Comparison of ENCODE assay signal across 17 cellular contexts in the genomic region with DNA sequence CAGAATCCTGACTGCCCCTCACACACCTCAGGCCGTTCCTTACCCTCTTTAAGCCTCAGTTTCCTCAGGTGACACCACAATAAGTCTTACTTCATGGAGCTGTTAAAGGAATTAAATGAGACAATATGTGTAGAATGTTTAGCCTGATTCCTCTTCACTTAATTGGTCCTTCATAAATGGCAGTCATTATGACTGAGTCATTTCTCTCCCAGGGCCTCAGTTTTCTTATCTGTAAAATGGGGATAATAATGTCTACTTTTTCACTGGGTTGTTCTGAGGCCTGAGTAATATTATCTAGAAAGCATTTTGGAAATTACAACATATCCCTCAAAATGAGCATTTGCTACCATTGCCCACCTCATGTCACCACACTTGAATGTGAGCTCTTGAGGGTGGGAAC. TPM values are rescaled to one million over a fixed set of nuclear protein-coding genes. Genes with fewer than 3 reads are reported as not detected.
A peak's percentile ranks its signal among the peaks of the same experiment; 100 is the strongest.
DNase-seq lines count a peak whose midpoint lies in the region; ATAC-seq, FAIRE-seq and TF ChIP-seq lines count a peak whose summit lies in the region.
"Had no signal": no experiment of that assay in that cellular context is flagged by ENCODE, and none has a peak within 500 bp of the region (broad histone marks: within the 10 kb centered on the region; RNA-seq: fewer than 3 reads in every experiment).

No MANE protein-coding gene starts in this region.

- H3K9ac ChIP-seq in Karpas-422 (ENCODE audit: low read length) = no peak overlapping the region
- H3K9ac ChIP-seq in astrocyte (ENCODE audit: low read length) = no peak overlapping the region

- TF ChIP-seq CTCF in astrocyte (IDR thresholded peaks at IDR 0.05; ENCODE audit: insufficient read depth, low read depth, low read length) = no peak
- TF ChIP-seq CTCF in osteoblast (IDR thresholded peaks at IDR 0.05; ENCODE audit: extremely low read depth, low read depth, low read length) = no peak

- no peak for ATAC-seq in GM18909 (IDR thresholded peaks at IDR 0.05; ENCODE audit: poor library complexity, unreplicated experiment)
- ATAC-seq: heart right ventricle had no signal

- H3K4me3 ChIP-seq in Karpas-422 (ENCODE audit: low read length) (no peak overlapping the region), astrocyte (ENCODE audit: insufficient read depth, low read depth, low read length) (no peak overlapping the region), osteoblast (ENCODE audit: insufficient read depth, low read length) (no peak overlapping the region)
- H3K4me3 ChIP-seq: heart right ventricle, Peyer's patch had no signal

- no peaks in the 10 kb centered on the region for H3K27me3 Mint-ChIP-seq in activated naive CD4-positive, alpha-beta T cell treated with anti-CD3 and anti-CD28 coated beads for 36 hours (ENCODE audit: low read depth)
- no peaks in the 10 kb centered on the region for H3K27me3 Mint-ChIP-seq in astrocyte (ENCODE audit: low read depth, unreplicated experiment)

- H3K36me3 Mint-ChIP-seq in activated naive CD4-positive, alpha-beta T cell treated with anti-CD3 and anti-CD28 coated beads for 36 hours (ENCODE audit: low read depth) = peaks cover 28% of the 10 kb centered on the region
- H3K36me3 Mint-ChIP-seq in astrocyte (ENCODE audit: low read depth, unreplicated experiment) = peaks cover under 1% of the 10 kb centered on the region
- H3K36me3 Mint-ChIP-seq: mesothelial cell of epicardium had no signal

- H3K27me3 ChIP-seq in Karpas-422 (ENCODE audit: low read length) (no peaks in the 10 kb centered on the region), astrocyte (ENCODE audit: insufficient read depth, low read length) (no peaks in the 10 kb centered on the region), osteoblast (ENCODE audit: insufficient read depth, low read length) (no peaks in the 10 kb centered on the region)
- H3K27me3 ChIP-seq: Peyer's patch had no signal

- peaks cover 48% of the 10 kb centered on the region for H3K36me3 ChIP-seq in Karpas-422 (ENCODE audit: insufficient read depth, low read length)
- H3K36me3 ChIP-seq in astrocyte (ENCODE audit: insufficient read depth, low read length) = no peaks in the 10 kb centered on the region
- no peaks in the 10 kb centered on the region for H3K36me3 ChIP-seq in osteoblast (ENCODE audit: insufficient read depth, low read length)
- H3K36me3 ChIP-seq: Peyer's patch had no signal

- no peak for FAIRE-seq in astrocyte (lab: Jason Lieb, UNC)

- H4K20me1 ChIP-seq in Karpas-422 (ENCODE audit: insufficient read depth, low read depth, low read length) (no peaks in the 10 kb centered on the region), astrocyte (ENCODE audit: insufficient read depth, low read length) (no peaks in the 10 kb centered on the region), osteoblast (ENCODE audit: insufficient read depth, low read length) (peaks cover under 1% of the 10 kb centered on the region)

- H3K4me1 ChIP-seq in Karpas-422 (ENCODE audit: low read length) (peaks cover 89% of the 10 kb centered on the region), astrocyte (ENCODE audit: insufficient read depth, low read length) (peaks cover 50% of the 10 kb centered on the region), osteoblast (ENCODE audit: insufficient read depth, low read length) (peaks cover 41% of the 10 kb centered on the region)

- H3K27ac ChIP-seq in Karpas-422 (ENCODE audit: low read length) (peak overlapping the region; percentile 100), astrocyte (ENCODE audit: low read depth, low read length) (no peak overlapping the region), osteoblast (ENCODE audit: low read depth, low read length) (peak overlapping the region; percentile 96)
- H3K27ac ChIP-seq: Peyer's patch had no signal

- H3K4me1 Mint-ChIP-seq in activated naive CD4-positive, alpha-beta T cell treated with anti-CD3 and anti-CD28 coated beads for 36 hours (ENCODE audit: low read depth) = peaks cover 53% of the 10 kb centered on the region
- peaks cover 58% of the 10 kb centered on the region for H3K4me1 Mint-ChIP-seq in astrocyte (ENCODE audit: low read depth, unreplicated experiment)

- no peak for DNase-seq in activated naive CD4-positive, alpha-beta T cell treated with anti-CD3 and anti-CD28 coated beads for 36 hours
- no peak for DNase-seq in activated naive CD4-positive, alpha-beta T cell treated with Interleukin-2 at 50 U/mL for 16 hours
- DNase-seq in Karpas-422 (no peak), astrocyte (ENCODE audit: low read depth) (no peak), osteoblast (ENCODE audit: insufficient read length, low spot score, missing footprints) (no peak), RKO (ENCODE audit: low spot score) (no peak), epidermal melanocyte (ENCODE audit: insufficient read length, low spot score) (no peak)
- DNase-seq: cerebellar nuclear complex; effector memory CD4-positive, alpha-beta T cell; GOT3; heart right ventricle; islet precursor cell; NCI-H1436 treated with DMSO at 0.1 percent for 48 hours; Peyer's patch; trophoblast cell had no signal

- H3K27ac Mint-ChIP-seq in activated naive CD4-positive, alpha-beta T cell treated with anti-CD3 and anti-CD28 coated beads for 36 hours = peak overlapping the region; percentile 78
- no peak overlapping the region for H3K27ac Mint-ChIP-seq in astrocyte (ENCODE audit: unreplicated experiment)
- H3K27ac Mint-ChIP-seq: mesothelial cell of epicardium had no signal

- CTCF ChIA-PET in activated naive CD4-positive, alpha-beta T cell treated with anti-CD3 and anti-CD28 coated beads for 36 hours (lab: Charles Lee) = interaction anchor here (0.8 to 5.3 kb wide), 6 partner anchors 15 to 331 kb away, joined by 3 to 86 read pairs (median 22); partner anchors contain the start of gene POU2F2

- no peak overlapping the region for H2AFZ ChIP-seq in Karpas-422 (ENCODE audit: low read length)
- H2AFZ ChIP-seq in astrocyte (ENCODE audit: low read depth, low read length) = no peak overlapping the region
- no peak overlapping the region for H2AFZ ChIP-seq in osteoblast (ENCODE audit: low read length)

- no peaks in the 10 kb centered on the region for H3K9me3 ChIP-seq in Karpas-422 (ENCODE audit: low read length)
- no peaks in the 10 kb centered on the region for H3K9me3 ChIP-seq in astrocyte (ENCODE audit: insufficient read depth, low read depth, low read length)
- no peaks in the 10 kb centered on the region for H3K9me3 ChIP-seq in osteoblast (ENCODE audit: low read depth, low read length)
- H3K9me3 ChIP-seq: heart right ventricle, Peyer's patch had no signal

- intact Hi-C loops in activated naive CD4-positive, alpha-beta T cell treated with anti-CD3 and anti-CD28 coated beads for 36 hours (cut with micrococcal nuclease) = no loop called here

- no peaks in the 10 kb centered on the region for H3K9me2 ChIP-seq in Karpas-422 (replicated peaks; ENCODE audit: insufficient read depth, low read length)

- H3K4me2 ChIP-seq in Karpas-422 (ENCODE audit: low read depth, low read length, poor library complexity, severe bottlenecking) (no peak overlapping the region), astrocyte (ENCODE audit: low read length) (peak overlapping the region; percentile 75), osteoblast (ENCODE audit: insufficient read depth, low read length) (no peak overlapping the region)

- H3K79me2 ChIP-seq in Karpas-422 (ENCODE audit: low read length) (peaks cover 28% of the 10 kb centered on the region), astrocyte (ENCODE audit: insufficient read depth, low read length) (no peaks in the 10 kb centered on the region), osteoblast (ENCODE audit: insufficient read depth, low read length) (no peaks in the 10 kb centered on the region)

- H3K4me3 Mint-ChIP-seq in activated naive CD4-positive, alpha-beta T cell treated with anti-CD3 and anti-CD28 coated beads for 36 hours = no peak overlapping the region
- no peak overlapping the region for H3K4me3 Mint-ChIP-seq in astrocyte (ENCODE audit: unreplicated experiment)
- H3K4me3 Mint-ChIP-seq: mesothelial cell of epicardium had no signal

- no peaks in the 10 kb centered on the region for H3K9me3 Mint-ChIP-seq in activated naive CD4-positive, alpha-beta T cell treated with anti-CD3 and anti-CD28 coated beads for 36 hours
- no peaks in the 10 kb centered on the region for H3K9me3 Mint-ChIP-seq in astrocyte (ENCODE audit: unreplicated experiment)
- H3K9me3 Mint-ChIP-seq: mesothelial cell of epicardium had no signal

RNA-seq across cellular contexts. Expression of gene POU2F2, which starts 21.6 kb away (rescaled TPM):
- 10 to 100 TPM; 30.0 to 31.9 TPM for total RNA-seq in activated naive CD4-positive, alpha-beta T cell treated with anti-CD3 and anti-CD28 coated beads for 36 hours
- total RNA-seq in Karpas-422 (2014; rRNA removed; shearing (Covaris generic); ENCODE audit: low replicate concordance) = 61.9 and 69.4 TPM in 2 replicates
- 7.7 and 8.3 TPM in 2 replicates for total RNA-seq in astrocyte
- total RNA-seq in osteoblast = under 0.01 and 0.88 TPM in 2 replicates

RNA-seq across cellular contexts. Expression of gene ZNF574, which starts 34.7 kb away (rescaled TPM):
- 1 to 10 TPM; 8.4 to 8.8 TPM for total RNA-seq in activated naive CD4-positive, alpha-beta T cell treated with anti-CD3 and anti-CD28 coated beads for 36 hours
- 15.1 and 23.5 TPM in 2 replicates for total RNA-seq in Karpas-422 (2014; rRNA removed; shearing (Covaris generic); ENCODE audit: low replicate concordance)
- total RNA-seq in astrocyte (20.0 and 20.2 TPM in 2 replicates), osteoblast (13.6 and 13.8 TPM in 2 replicates)

RNA-seq across cellular contexts. Expression of gene GRIK5, which starts 40.7 kb away (rescaled TPM):
- 1 to 10 TPM; 1.9 to 2.2 TPM for total RNA-seq in activated naive CD4-positive, alpha-beta T cell treated with anti-CD3 and anti-CD28 coated beads for 36 hours
- total RNA-seq in Karpas-422 (2014; rRNA removed; shearing (Covaris generic); ENCODE audit: low replicate concordance) = 0.07 and 1.4 TPM in 2 replicates
- total RNA-seq in astrocyte = 9.2 and 12.1 TPM in 2 replicates
- under 0.01 TPM in 2 replicates for total RNA-seq in osteoblast
